ENCODE assay signal across 10 cellular contexts in genomic region chr20:49821850-49822249, GRCh38. TPM values are rescaled to one million over a fixed set of nuclear protein-coding genes. Genes with fewer than 3 reads are reported as not detected.
DNase-seq lines count a peak whose midpoint lies in the region; ATAC-seq and TF ChIP-seq lines count a peak whose summit lies in the region.
"Had no signal": no experiment of that assay in that cellular context is flagged by ENCODE, and none has a peak within 500 bp of the region (broad histone marks: within the 10 kb centered on the region; RNA-seq: fewer than 3 reads in every experiment).

No MANE protein-coding gene starts in this region.

- H3K4me1 ChIP-seq in OCI-LY3 (ENCODE audit: low read length) (peaks cover 42% of the 10 kb centered on the region), esophagus (ENCODE audit: control insufficient read depth in 2 of 2, insufficient read depth in 2 of 2, low read length in 1 of 2) (peaks cover 0 to 10% of the 10 kb centered on the region in 2 donors)

- H3K36me3 ChIP-seq in OCI-LY3 (replicated peaks; ENCODE audit: low read depth, low read length): peaks cover 67% of the 10 kb centered on the region
- peaks cover 3% of the 10 kb centered on the region in 2 donors for H3K36me3 ChIP-seq in esophagus (ENCODE audit: control insufficient read depth in 2 of 2, insufficient read depth in 2 of 2, low read length in 1 of 2)

- H3K27me3 ChIP-seq in OCI-LY3 (ENCODE audit: low read depth, low read length): no peaks in the 10 kb centered on the region
- no peaks in the 10 kb centered on the region for H3K27me3 ChIP-seq in esophagus (ENCODE audit: control insufficient read depth in 1 of 2, insufficient read depth in 2 of 2, low read length in 2 of 2)

- ATAC-seq in GM18858 (IDR thresholded peaks at IDR 0.05; ENCODE audit: unreplicated experiment) (no peak), GM19455 (IDR thresholded peaks at IDR 0.05; ENCODE audit: unreplicated experiment) (no peak)

- peak; percentile 89 for TF ChIP-seq CTCF in OCI-LY3 (IDR thresholded peaks at IDR 0.05; ENCODE audit: low read depth, low read length)
- peak; percentile 33 for TF ChIP-seq CTCF in retinal pigment epithelial cell (conservative IDR thresholded peaks at IDR 0.05; ENCODE audit: low read depth, low read length)

- H2AFZ ChIP-seq in OCI-LY3 (ENCODE audit: low read depth, low read length): no peak overlapping the region

- 51 to 67% methylated on average over 2 of the region's 2 CpGs for WGBS in esophagus, 2 donors

- H3K9me3 ChIP-seq in OCI-LY3 (ENCODE audit: insufficient read depth, low read length): 0 out of 2 replicates have a peak, but pooled peaks cover 7% of the 10 kb centered on the region
- no peaks in the 10 kb centered on the region for H3K9me3 ChIP-seq in esophagus (ENCODE audit: control insufficient read depth in 2 of 2, insufficient read depth in 1 of 2, low read depth in 1 of 2, low read length in 1 of 2)

- DNase-seq in GM04504 (ENCODE audit: low read depth) (peak; percentile 32), retinal pigment epithelial cell (ENCODE audit: low read depth) (no peak), RKO (ENCODE audit: low spot score) (no peak), NCI-H2081 (lab: John Stamatoyannopoulos, UW) (no peak)
- DNase-seq: activated CD4-positive, alpha-beta memory T cell treated with anti-CD3 and anti-CD28 coated beads, Interleukin-2, amount 10 ng/mL, durations not matched to agents 7 days and 5 days; NCI-H1092 had no signal

- H3K4me2 ChIP-seq in OCI-LY3 (ENCODE audit: low read length): peak overlapping the region; percentile 28

- H3K9ac ChIP-seq in OCI-LY3 (ENCODE audit: low read length): peak overlapping the region; percentile 10; the same call in 1 of the 2 replicates

- H3K27ac ChIP-seq in OCI-LY3 (ENCODE audit: low read length) (peak overlapping the region; percentile 5; the same call in 1 of the 2 replicates), esophagus (ENCODE audit: low read depth in 2 of 2, low read length in 1 of 2) (peak overlapping the region; percentile 38 to 68)

- H3K4me3 ChIP-seq in OCI-LY3 (ENCODE audit: low read length): no peak overlapping the region
- no peak overlapping the region for H3K4me3 ChIP-seq in esophagus (ENCODE audit: low read depth in 1 of 2, low read length in 2 of 2)
- H3K4me3 ChIP-seq in retinal pigment epithelial cell (ENCODE audit: low read length): no peak overlapping the region

- H4K20me1 ChIP-seq in OCI-LY3 (ENCODE audit: insufficient read depth, low read length): no peaks in the 10 kb centered on the region

- peaks cover 22% of the 10 kb centered on the region; the same call in 1 of the 2 replicates for H3K79me2 ChIP-seq in OCI-LY3 (ENCODE audit: low read length)

RNA-seq across cellular contexts. Expression of gene SLC9A8, which starts 9.2 kb away (rescaled TPM):
- polyA plus RNA-seq in esophagus: 10 to 100 TPM; 11.5 to 16.6 TPM
